In genomic region chr15:93063292-93063671, GRCh38 we compare ENCODE assay signal across 20 cellular contexts. TPM values are rescaled to one million over a fixed set of nuclear protein-coding genes. Genes with fewer than 3 reads are reported as not detected.
A peak's percentile ranks its signal among the peaks of the same experiment; 100 is the strongest.
DNase-seq lines count a peak whose midpoint lies in the region; ATAC-seq, FAIRE-seq and TF ChIP-seq lines count a peak whose summit lies in the region.
"Had no signal": no experiment of that assay in that cellular context is flagged by ENCODE, and none has a peak within 500 bp of the region (broad histone marks: within the 10 kb centered on the region; RNA-seq: fewer than 3 reads in every experiment).

No MANE protein-coding gene starts in this region.

- H3K9ac ChIP-seq in BLaER1 treated with 17β-estradiol and CSF1 and Interleukin-3, amounts not matched to agents 10 nM and 100 nM, result peak overlapping the region in 3 of 11 experiments; percentile 15 to 50 (median 31); a peak in 2 of 22 replicates

- intact Hi-C loops in esophagus muscularis mucosa (cut with DNase I), result no loop called here

- DNase-seq in RWPE2 (ENCODE audit: low spot score) (no peak), esophagus muscularis mucosa (ENCODE audit: extremely low spot score) (no peak), progenitor cell of endocrine pancreas (ENCODE audit: low spot score, unreplicated experiment) (no peak), AML-193 (lab: John Stamatoyannopoulos, UW) (no peak), glomerular visceral epithelial cell (ENCODE audit: extremely low spot score) (no peak), D721Med (ENCODE audit: insufficient read length, low spot score) (no peak)
- DNase-seq: activated CD4-positive, CD25-positive, alpha-beta regulatory T cell; COR-L47; effector CD8-positive, alpha-beta T cell; GF-D8; KG1; NCI-H1417 treated with DMSO at 0.1 percent for 48 hours; NCI-H446 treated with DMSO at 0.1 percent for 48 hours; OCI-M1; stimulated activated naive CD8-positive, alpha-beta T cell treated with anti-CD3 and anti-CD28 coated beads, Interleukin-15, amount 100 ng/mL, for 72 hours; T-cell had no signal

- H3K9me3 Mint-ChIP-seq in progenitor cell of endocrine pancreas (ENCODE audit: low read depth), result no peaks in the 10 kb centered on the region
- H3K9me3 Mint-ChIP-seq: stimulated activated naive CD8-positive, alpha-beta T cell treated with anti-CD3 and anti-CD28 coated beads, Interleukin-15, amount 100 ng/mL, for 72 hours; T-cell had no signal

- H3K27me3 ChIP-seq in BLaER1 treated with 17β-estradiol and CSF1 and Interleukin-3, amounts not matched to agents 10 nM and 100 nM, result peaks cover 0 to 16% (median 0%) of the 10 kb centered on the region in 11 experiments; a peak in 3 of 22 replicates
- no peaks in the 10 kb centered on the region for H3K27me3 ChIP-seq in RWPE2 (ENCODE audit: insufficient read depth, poor library complexity, severe bottlenecking)
- no peaks in the 10 kb centered on the region for H3K27me3 ChIP-seq in esophagus muscularis mucosa
- H3K27me3 ChIP-seq: ovary had no signal

- WGBS in esophagus muscularis mucosa, result 54% methylated on average over 7 of the region's 7 CpGs

- H3K4me3 ChIP-seq in BLaER1 treated with 17β-estradiol and CSF1 and Interleukin-3, amounts not matched to agents 10 nM and 100 nM, result no peak overlapping the region
- H3K4me3 ChIP-seq in RWPE2 (ENCODE audit: severe bottlenecking) (no peak overlapping the region), esophagus muscularis mucosa (peak overlapping the region; percentile 14 to 29 (median 26))
- H3K4me3 ChIP-seq: ovary had no signal

- ATAC-seq in RWPE2 (ENCODE audit: low read depth), result peak; percentile 43
- no peak for ATAC-seq in activated CD4-positive, CD25-positive, alpha-beta regulatory T cell treated with anti-CD3 and anti-CD28 coated beads, Interleukin-2, amount 50 U/mL, for 24 hours
- ATAC-seq: stimulated activated naive CD8-positive, alpha-beta T cell treated with anti-CD3 and anti-CD28 coated beads, Interleukin-15, amount 100 ng/mL, for 72 hours; T-cell had no signal

- TF ChIP-seq POLR2A in esophagus muscularis mucosa (IDR thresholded peaks at IDR 0.05; ENCODE audit: low read depth), result no peak

- peaks cover 3% of the 10 kb centered on the region for H3K36me3 Mint-ChIP-seq in progenitor cell of endocrine pancreas (ENCODE audit: insufficient read depth)
- H3K36me3 Mint-ChIP-seq: T-cell had no signal

- H4K20me1 ChIP-seq in BLaER1 treated with 17β-estradiol and CSF1 and Interleukin-3, amounts not matched to agents 10 nM and 100 nM, result peaks cover 0 to 97% (median 6%) of the 10 kb centered on the region in 11 experiments; a peak in 10 of 22 replicates

- peaks cover 0 to 75% (median 26%) of the 10 kb centered on the region in 11 experiments; a peak in 14 of 22 replicates for H3K36me3 ChIP-seq in BLaER1 treated with 17β-estradiol and CSF1 and Interleukin-3, amounts not matched to agents 10 nM and 100 nM
- no peaks in the 10 kb centered on the region for H3K36me3 ChIP-seq in RWPE2 (ENCODE audit: low read depth)
- peaks cover 0 to 23% (median 11%) of the 10 kb centered on the region in 4 donors for H3K36me3 ChIP-seq in esophagus muscularis mucosa
- H3K36me3 ChIP-seq: ovary had no signal

- H3K9me3 ChIP-seq in BLaER1 treated with 17β-estradiol and CSF1 and Interleukin-3, amounts not matched to agents 10 nM and 100 nM (replicated peaks in 1 of 11), result no peaks in the 10 kb centered on the region
- H3K9me3 ChIP-seq in RWPE2 (ENCODE audit: severe bottlenecking) (no peaks in the 10 kb centered on the region), esophagus muscularis mucosa (no peaks in the 10 kb centered on the region)
- H3K9me3 ChIP-seq: ovary had no signal

- FAIRE-seq in D721Med (lab: Jason Lieb, UNC), result no peak
- FAIRE-seq: islet of Langerhans had no signal

- H3K27ac ChIP-seq in BLaER1 treated with 17β-estradiol and CSF1 and Interleukin-3, amounts not matched to agents 10 nM and 100 nM, result peak overlapping the region in 2 of 11 experiments; percentile 8 to 38; a peak in 1 of 22 replicates
- H3K27ac ChIP-seq in RWPE2 (ENCODE audit: poor library complexity, severe bottlenecking), result no peak overlapping the region
- peak overlapping the region; percentile 95 to 98 (median 97) for H3K27ac ChIP-seq in esophagus muscularis mucosa (replicated peaks in 1 of 4)

- TF ChIP-seq CTCF in RWPE2 (IDR thresholded peaks at IDR 0.05; ENCODE audit: poor library complexity, severe bottlenecking) (no peak), esophagus muscularis mucosa (IDR thresholded peaks at IDR 0.05) (no peak), progenitor cell of endocrine pancreas (IDR thresholded peaks at IDR 0.05; ENCODE audit: unreplicated experiment) (no peak), D721Med (IDR thresholded peaks at IDR 0.05; ENCODE audit: insufficient read depth, missing control alignments) (no peak)

- H3K27me3 Mint-ChIP-seq in progenitor cell of endocrine pancreas, result peaks cover 3% of the 10 kb centered on the region

- peak overlapping the region; percentile 86 for H3K27ac Mint-ChIP-seq in progenitor cell of endocrine pancreas
- H3K27ac Mint-ChIP-seq: stimulated activated naive CD8-positive, alpha-beta T cell treated with anti-CD3 and anti-CD28 coated beads, Interleukin-15, amount 100 ng/mL, for 72 hours; T-cell had no signal

- TF ChIP-seq EP300 in esophagus muscularis mucosa (IDR thresholded peaks at IDR 0.05), result no peak

- peaks cover 6 to 77% (median 55%) of the 10 kb centered on the region in 10 experiments; a peak in 18 of 20 replicates for H3K4me1 ChIP-seq in BLaER1 treated with 17β-estradiol and CSF1 and Interleukin-3, amounts not matched to agents 10 nM and 100 nM
- H3K4me1 ChIP-seq in RWPE2 (ENCODE audit: insufficient read depth, poor library complexity, severe bottlenecking) (peaks cover 11% of the 10 kb centered on the region), esophagus muscularis mucosa (peaks cover 69 to 100% (median 98%) of the 10 kb centered on the region in 4 donors)

- peak overlapping the region in 9 of 11 experiments; percentile 44 to 82 (median 70); a peak in 18 of 22 replicates for H3K4me2 ChIP-seq in BLaER1 treated with 17β-estradiol and CSF1 and Interleukin-3, amounts not matched to agents 10 nM and 100 nM

- no peak overlapping the region for H3K4me3 Mint-ChIP-seq in progenitor cell of endocrine pancreas (ENCODE audit: low read depth)
- H3K4me3 Mint-ChIP-seq: stimulated activated naive CD8-positive, alpha-beta T cell treated with anti-CD3 and anti-CD28 coated beads, Interleukin-15, amount 100 ng/mL, for 72 hours; T-cell had no signal

- peaks cover 36% of the 10 kb centered on the region for H3K4me1 Mint-ChIP-seq in progenitor cell of endocrine pancreas (ENCODE audit: low read depth)

RNA-seq across cellular contexts. Expression of gene RGMA, which starts 25.7 kb away (rescaled TPM):
- total RNA-seq in esophagus muscularis mucosa, result 100 to 1,000 TPM; 101 to 312 (median 188) TPM
- total RNA-seq in progenitor cell of endocrine pancreas, result 11.4 and 11.8 TPM in 2 replicates

Comparison
In these comparisons a context has a peak if more than half of its experiments do, and no peak if none do; other contexts are left out.
1. H3K4me3 ChIP-seq: peak in esophagus muscularis mucosa (4 of 4); none in BLaER1 treated with 17β-estradiol and CSF1 and Interleukin-3, amounts not matched to agents 10 nM and 100 nM (0 of 10) and RWPE2 (single experiment).